In genomic region chr13:59413121-59413520, GRCh38 we compare ENCODE assay signal across 14 cellular contexts.
A peak's percentile ranks its signal among the peaks of the same experiment; 100 is the strongest.
DNase-seq lines count a peak whose midpoint lies in the region; ATAC-seq and TF ChIP-seq lines count a peak whose summit lies in the region.
"Had no signal": no experiment of that assay in that cellular context is flagged by ENCODE, and none has a peak within 500 bp of the region (broad histone marks: within the 10 kb centered on the region; RNA-seq: fewer than 3 reads in every experiment).

No MANE protein-coding gene starts in this region.

- H2AK5ac ChIP-seq in IMR-90 (ENCODE audit: low read depth, low read length): no peak overlapping the region

- H2AK9ac ChIP-seq in IMR-90 (replicated peaks; ENCODE audit: low read depth, low read length, poor library complexity): no peak overlapping the region

- no peak overlapping the region for H3K23ac ChIP-seq in IMR-90 (ENCODE audit: low read depth, low read length)

- no peak overlapping the region for H3K4me3 Mint-ChIP-seq in dendritic cell treated with granulocyte-macrophage colony-stimulating factor and Interleukin-4, amounts not matched to agents 40 ng/mL and 50 ng/mL, for 4 days
- H3K4me3 Mint-ChIP-seq in Caco-2 (ENCODE audit: unreplicated experiment): no peak overlapping the region

- H3K4me3 ChIP-seq in IMR-90 (ENCODE audit: insufficient read depth, low read depth, low read length) (no peak overlapping the region), Caco-2 (ENCODE audit: low read depth, low read length) (no peak overlapping the region), BE2C (ENCODE audit: low read depth, low read length) (no peak overlapping the region)
- H3K4me3 ChIP-seq: heart right ventricle had no signal

- H2BK20ac ChIP-seq in IMR-90 (ENCODE audit: low read depth, low read length): no peak overlapping the region

- ATAC-seq in GM18520 (IDR thresholded peaks at IDR 0.05; ENCODE audit: unreplicated experiment): peak; percentile 89
- ATAC-seq in HG02642 (IDR thresholded peaks at IDR 0.05; ENCODE audit: poor library complexity, unreplicated experiment): peak; percentile 88
- ATAC-seq in IMR-90 (ENCODE audit: low read depth): no peak
- ATAC-seq: heart right ventricle had no signal

- in situ Hi-C loops in IMR-90 (cut with MboI; ENCODE audit: low sequenced_read_pairs): no loop called here

- no peak overlapping the region for H3K56ac ChIP-seq in IMR-90 (ENCODE audit: extremely low read depth, insufficient read depth, low read length)

- no peak for TF ChIP-seq RAD21 in IMR-90 (IDR thresholded peaks at IDR 0.05; ENCODE audit: low read length)

- H3K14ac ChIP-seq in IMR-90 (replicated peaks; ENCODE audit: low read depth, low read length): no peak overlapping the region

- BruUV-seq in IMR-90 (replicated peaks; lab: Mats Ljungman, UMichigan) (no TSS peak), Caco-2 (replicated peaks; lab: Mats Ljungman, UMichigan) (no TSS peak)

- H3K9me3 Mint-ChIP-seq in dendritic cell treated with granulocyte-macrophage colony-stimulating factor and Interleukin-4, amounts not matched to agents 40 ng/mL and 50 ng/mL, for 4 days: peaks cover 14% of the 10 kb centered on the region
- H3K9me3 Mint-ChIP-seq in Caco-2 (ENCODE audit: unreplicated experiment): peaks cover 33% of the 10 kb centered on the region

- no peak overlapping the region for H4K91ac ChIP-seq in IMR-90 (ENCODE audit: insufficient read depth, low read depth, low read length)

- dilution Hi-C loops in IMR-90 (cut with HindIII; ENCODE audit: low sequenced_read_pairs, unreplicated experiment): no loop called here

- no peaks in the 10 kb centered on the region for H3K36me3 ChIP-seq in IMR-90 (ENCODE audit: control insufficient read depth, insufficient read depth, low read length)
- no peaks in the 10 kb centered on the region for H3K36me3 ChIP-seq in Caco-2 (ENCODE audit: control insufficient read depth, insufficient read depth, low read length)
- H3K36me3 ChIP-seq in BE2C: no peaks in the 10 kb centered on the region
- H3K36me3 ChIP-seq: heart right ventricle had no signal

- H2BK120ac ChIP-seq in IMR-90 (ENCODE audit: low read depth, low read length): no peak overlapping the region

- H2BK15ac ChIP-seq in IMR-90 (ENCODE audit: low read depth, low read length): no peak overlapping the region

- no peak for TF ChIP-seq POLR2A in IMR-90 (IDR thresholded peaks at IDR 0.05; ENCODE audit: low read depth, low read length)

- H3K27me3 Mint-ChIP-seq in dendritic cell treated with granulocyte-macrophage colony-stimulating factor and Interleukin-4, amounts not matched to agents 40 ng/mL and 50 ng/mL, for 4 days: no peaks in the 10 kb centered on the region
- no peaks in the 10 kb centered on the region for H3K27me3 Mint-ChIP-seq in Caco-2 (ENCODE audit: insufficient read depth, unreplicated experiment)

- POLR2A ChIA-PET in IMR-90 (lab: Charles Lee; ENCODE audit: unreplicated experiment) (no interaction called here), Caco-2 (lab: Charles Lee) (no interaction called here)

- H3K36me3 Mint-ChIP-seq in dendritic cell treated with granulocyte-macrophage colony-stimulating factor and Interleukin-4, amounts not matched to agents 40 ng/mL and 50 ng/mL, for 4 days (ENCODE audit: low read depth): no peaks in the 10 kb centered on the region
- H3K36me3 Mint-ChIP-seq in Caco-2 (ENCODE audit: insufficient read depth, unreplicated experiment): peaks cover 5% of the 10 kb centered on the region

- no peak overlapping the region for H3K9ac ChIP-seq in IMR-90 (ENCODE audit: low read depth, low read length)

- H3K4me1 ChIP-seq in IMR-90 (ENCODE audit: control insufficient read depth, insufficient read depth, low read length): no peaks in the 10 kb centered on the region
- H3K4me1 ChIP-seq in Caco-2: peaks cover 12% of the 10 kb centered on the region
- no peaks in the 10 kb centered on the region for H3K4me1 ChIP-seq in BE2C

- H3K27me3 ChIP-seq in IMR-90 (ENCODE audit: control insufficient read depth, insufficient read depth, low read length) (no peaks in the 10 kb centered on the region), Caco-2 (replicated peaks; ENCODE audit: control insufficient read depth, insufficient read depth, low read length) (no peaks in the 10 kb centered on the region), BE2C (no peaks in the 10 kb centered on the region)
- H3K27me3 ChIP-seq: heart right ventricle had no signal

- no peak overlapping the region for H3K27ac ChIP-seq in IMR-90 (ENCODE audit: insufficient read depth, low read length)
- H3K27ac ChIP-seq: heart right ventricle had no signal

- H4K8ac ChIP-seq in IMR-90 (ENCODE audit: low read depth in 2 of 2, low read length in 2 of 2): no peak overlapping the region

- peaks cover 16% of the 10 kb centered on the region for H3K4me1 Mint-ChIP-seq in dendritic cell treated with granulocyte-macrophage colony-stimulating factor and Interleukin-4, amounts not matched to agents 40 ng/mL and 50 ng/mL, for 4 days (ENCODE audit: low read depth)
- H3K4me1 Mint-ChIP-seq in Caco-2 (ENCODE audit: low read depth, unreplicated experiment): peaks cover 25% of the 10 kb centered on the region

- H4K20me1 ChIP-seq in IMR-90 (ENCODE audit: insufficient read depth, low read length): no peaks in the 10 kb centered on the region

- H3K9me3 ChIP-seq in IMR-90 (ENCODE audit: control insufficient read depth, insufficient read depth, low read length) (no peaks in the 10 kb centered on the region), Caco-2 (peaks cover 6% of the 10 kb centered on the region; the same call in 1 of the 2 replicates), BE2C (no peaks in the 10 kb centered on the region)
- H3K9me3 ChIP-seq: heart right ventricle had no signal

- no peaks in the 10 kb centered on the region for H3K79me1 ChIP-seq in IMR-90 (ENCODE audit: low read depth in 1 of 2, low read length in 2 of 2)

- H4K5ac ChIP-seq in IMR-90 (ENCODE audit: low read depth, low read length): no peak overlapping the region

- peak overlapping the region; percentile 37 for H2BK5ac ChIP-seq in IMR-90 (ENCODE audit: low read depth, low read length, poor library complexity, severe bottlenecking)

- no peak overlapping the region for H3K4me2 ChIP-seq in IMR-90 (ENCODE audit: low read depth, low read length)

- H3K27ac Mint-ChIP-seq in dendritic cell treated with granulocyte-macrophage colony-stimulating factor and Interleukin-4, amounts not matched to agents 40 ng/mL and 50 ng/mL, for 4 days: peak overlapping the region; percentile 24
- no peak overlapping the region for H3K27ac Mint-ChIP-seq in Caco-2 (ENCODE audit: unreplicated experiment)

- intact Hi-C loops in IMR-90 (cut with micrococcal nuclease) (no loop called here), Caco-2 (cut with micrococcal nuclease; ENCODE audit: unreplicated experiment) (no loop called here)
- intact Hi-C loops in dendritic cell treated with granulocyte-macrophage colony-stimulating factor and Interleukin-4, amounts not matched to agents 40 ng/mL and 50 ng/mL, for 4 days (cut with micrococcal nuclease): no loop called here

- H2AFZ ChIP-seq in IMR-90 (replicated peaks; ENCODE audit: low read length, poor library complexity): no peak overlapping the region

- DNase-seq in IMR-90 (no peak), NCI-H748 treated with DMSO at 0.1 percent for 48 hours (lab: John Stamatoyannopoulos, UW) (no peak), Caco-2 (no peak), BE2C (no peak)
- DNase-seq in NK-92 treated with Interleukin-12 subunit alpha and Interleukin-12 subunit beta, amount 100 ng/mL, for 24 hours (lab: John Stamatoyannopoulos, UW): no peak
- DNase-seq: activated naive CD4-positive, alpha-beta T cell treated with anti-CD3 and anti-CD28 coated beads, Interleukin-2, amount 50 U/mL, for 16 hours; COR-L47; heart right ventricle; NCI-H1694; RPMI8226; stimulated activated CD8-positive, alpha-beta memory T cell treated with anti-CD3 and anti-CD28 coated beads, Interleukin-4, amount 100 ng/mL, for 48 hours had no signal

- CTCF ChIA-PET in IMR-90 (lab: Yijun Ruan, JAX) (interaction anchor here (0.5 kb wide), 1 partner anchor 24 kb away, joined by 3 read pairs; no protein-coding TSS in a partner anchor), Caco-2 (lab: Charles Lee) (no interaction called here)

- no peak for TF ChIP-seq CTCF in IMR-90 (conservative IDR thresholded peaks at IDR 0.05; ENCODE audit: low read depth, low read length)
- TF ChIP-seq CTCF in Caco-2 (IDR thresholded peaks at IDR 0.05; ENCODE audit: insufficient read depth in 1 of 2, low read depth in 1 of 2, low read length in 1 of 2, severe bottlenecking in 1 of 2, unreplicated experiment in 1 of 2): no peak
- TF ChIP-seq CTCF in BE2C (IDR thresholded peaks at IDR 0.05; ENCODE audit: low read depth, low read length): no peak

- H3K4ac ChIP-seq in IMR-90 (ENCODE audit: low read depth, low read length): no peak overlapping the region

- H3K18ac ChIP-seq in IMR-90 (ENCODE audit: low read depth, low read length): no peak overlapping the region

- no peaks in the 10 kb centered on the region for H3K9me1 ChIP-seq in IMR-90 (ENCODE audit: insufficient read depth, low read length)

TF ChIP-seq in IMR-90, 13 proteins besides CTCF, POLR2A, EP300 and RAD21:
- TF ChIP-seq SMC3 (IDR thresholded peaks at IDR 0.05; ENCODE audit: low read depth, low read length) (no peak), ELK1 (IDR thresholded peaks at IDR 0.05; ENCODE audit: borderline replicate concordance, low read depth, low read length) (no peak), MXI1 (IDR thresholded peaks at IDR 0.05; ENCODE audit: borderline replicate concordance, low read depth, low read length) (no peak)
